16 cellular contexts compared by ENCODE assay signal in genomic region chr9:90020277-90020871, GRCh38.
"Had no signal": no experiment of that assay in that cellular context is flagged by ENCODE, and none has a peak within 500 bp of the region (broad histone marks: within the 10 kb centered on the region; RNA-seq: fewer than 3 reads in every experiment).

No MANE protein-coding gene starts in this region.

- H3K9me3 ChIP-seq: pancreas, suprapubic skin, uterus had no signal

- H3K36me3 ChIP-seq: heart left ventricle, pancreas, suprapubic skin, uterus had no signal

- H3K4me3 Mint-ChIP-seq: activated CD8-positive, alpha-beta memory T cell treated with anti-CD3 and anti-CD28 coated beads, Interleukin-2, amount 10 ng/mL, durations not matched to agents 7 days and 5 days; activated T-cell treated with anti-CD3 and anti-CD28 coated beads, Interleukin-2, amount 50 U/mL, for 24 hours had no signal

- H3K9me3 Mint-ChIP-seq: activated naive CD4-positive, alpha-beta T cell treated with anti-CD3 and anti-CD28 coated beads, Interleukin-2, amount 50 U/mL, for 72 hours; activated T-cell treated with anti-CD3 and anti-CD28 coated beads, Interleukin-2, amount 50 U/mL, for 24 hours had no signal

- H3K27me3 ChIP-seq: heart left ventricle, pancreas, suprapubic skin, uterus had no signal

- H3K27ac ChIP-seq: dorsolateral prefrontal cortex, heart left ventricle, pancreas, suprapubic skin, uterus had no signal

- H3K4me1 ChIP-seq: uterus had no signal

- DNase-seq: activated CD4-positive, alpha-beta T cell treated with anti-CD3 and anti-CD28 coated beads, Interleukin-2, amount 50 U/mL, for 48 hours; activated CD4-positive, CD25-positive, alpha-beta regulatory T cell treated with anti-CD3 and anti-CD28 coated beads, Interleukin-2, amount 50 U/mL, for 72 hours; activated CD8-positive, alpha-beta memory T cell treated with anti-CD3 and anti-CD28 coated beads, Interleukin-2, amount 10 ng/mL, durations not matched to agents 7 days and 5 days; activated effector memory CD4-positive, alpha-beta T cell treated with anti-CD3 and anti-CD28 coated beads, Interleukin-2, amount 50 U/mL, for 16 hours; activated T-cell treated with anti-CD3 and anti-CD28 coated beads, Interleukin-2, amount 50 U/mL, for 24 hours; dorsolateral prefrontal cortex; foreskin melanocyte; heart left ventricle; kidney; pancreas; right cardiac atrium; stimulated activated CD4-positive, alpha-beta T cell treated with anti-CD3 and anti-CD28 coated beads, Interleukin-2, amount 100 ng/mL, for 48 hours; stimulated activated naive CD8-positive, alpha-beta T cell treated with anti-CD3 and anti-CD28 coated beads, Interleukin-15, Interleukin-2, amounts not matched to agents 100 U/mL and 50 U/mL, for 24 hours; uterus had no signal

- H3K27ac Mint-ChIP-seq: activated CD8-positive, alpha-beta memory T cell treated with anti-CD3 and anti-CD28 coated beads, Interleukin-2, amount 10 ng/mL, durations not matched to agents 7 days and 5 days; activated naive CD4-positive, alpha-beta T cell treated with anti-CD3 and anti-CD28 coated beads, Interleukin-2, amount 50 U/mL, for 72 hours; activated T-cell treated with anti-CD3 and anti-CD28 coated beads, Interleukin-2, amount 50 U/mL, for 24 hours had no signal

- ATAC-seq: activated CD8-positive, alpha-beta memory T cell treated with anti-CD3 and anti-CD28 coated beads, Interleukin-2, amount 10 ng/mL, durations not matched to agents 7 days and 5 days; activated naive CD4-positive, alpha-beta T cell treated with anti-CD3 and anti-CD28 coated beads, Interleukin-2, amount 50 U/mL, for 72 hours; heart left ventricle; right cardiac atrium; stimulated activated naive CD8-positive, alpha-beta T cell treated with anti-CD3 and anti-CD28 coated beads, Interleukin-15, Interleukin-2, amounts not matched to agents 100 U/mL and 50 U/mL, for 24 hours had no signal

- H3K36me3 Mint-ChIP-seq: activated CD8-positive, alpha-beta memory T cell treated with anti-CD3 and anti-CD28 coated beads, Interleukin-2, amount 10 ng/mL, durations not matched to agents 7 days and 5 days had no signal

- H3K4me3 ChIP-seq: dorsolateral prefrontal cortex, heart left ventricle, pancreas, suprapubic skin, uterus had no signal
